ENCODE assay signal across 27 cellular contexts in genomic region chr10:59134785-59135184, GRCh38. TPM values are rescaled to one million over a fixed set of nuclear protein-coding genes. Genes with fewer than 3 reads are reported as not detected.
"Had no signal": no experiment of that assay in that cellular context is flagged by ENCODE, and none has a peak within 500 bp of the region (broad histone marks: within the 10 kb centered on the region; RNA-seq: fewer than 3 reads in every experiment).

No MANE protein-coding gene starts in this region.

- H3K27me3 Mint-ChIP-seq: stimulated activated naive CD8-positive, alpha-beta T cell treated with anti-CD3 and anti-CD28 coated beads, Interleukin-15, amount 100 ng/mL, for 72 hours; type B pancreatic cell had no signal

- H3K4me3 ChIP-seq: left lung, lower lobe of right lung, neural progenitor cell, sigmoid colon, spleen, tibial nerve, uterus had no signal

- H3K9me3 ChIP-seq: left lung, lower lobe of right lung, neutrophil, sigmoid colon, tibial nerve, uterus had no signal

- ATAC-seq: left colon; left lung; lower lobe of right lung; naive thymus-derived CD8-positive, alpha-beta T cell; right cardiac atrium; stimulated activated effector memory CD8-positive, alpha-beta T cell treated with anti-CD3 and anti-CD28 coated beads, Interleukin-12 subunit alpha, Interleukin-12 subunit beta, amount 100 ng/mL, for 72 hours; stimulated activated naive CD8-positive, alpha-beta T cell treated with anti-CD3 and anti-CD28 coated beads, Interleukin-15, amount 100 ng/mL, for 72 hours had no signal

- H3K36me3 Mint-ChIP-seq: neural progenitor cell; stimulated activated effector memory CD8-positive, alpha-beta T cell treated with anti-CD3 and anti-CD28 coated beads, Interleukin-12 subunit alpha, Interleukin-12 subunit beta, amount 100 ng/mL, for 72 hours; type B pancreatic cell had no signal

- H3K4me1 Mint-ChIP-seq: naive thymus-derived CD8-positive, alpha-beta T cell; neural progenitor cell; stimulated activated effector memory CD8-positive, alpha-beta T cell treated with anti-CD3 and anti-CD28 coated beads, Interleukin-12 subunit alpha, Interleukin-12 subunit beta, amount 100 ng/mL, for 72 hours; stimulated activated naive CD8-positive, alpha-beta T cell treated with anti-CD3 and anti-CD28 coated beads, Interleukin-15, amount 100 ng/mL, for 72 hours had no signal

- DNase-seq: kidney; left colon; left lung; lower lobe of right lung; mammary epithelial cell; mesenchymal stem cell; naive thymus-derived CD8-positive, alpha-beta T cell; occipital lobe; retina; right cardiac atrium; sigmoid colon; spleen; stimulated activated CD4-positive, alpha-beta T cell treated with anti-CD3 and anti-CD28 coated beads, Interleukin-4, amount 100 ng/mL, for 24 hours; stimulated activated naive CD4-positive, alpha-beta T cell treated with Interleukin-2 at 50 U/mL for 16 hours; stimulated activated naive CD8-positive, alpha-beta T cell treated with anti-CD3 and anti-CD28 coated beads, Interleukin-15, amount 100 ng/mL, for 72 hours; substantia nigra; uterus had no signal

- H3K27ac ChIP-seq: left lung, lower lobe of right lung, neural progenitor cell, neutrophil, sigmoid colon, spleen, tibial nerve, uterus had no signal

- H3K9me3 Mint-ChIP-seq: nephron; neural progenitor cell; stimulated activated naive CD8-positive, alpha-beta T cell treated with anti-CD3 and anti-CD28 coated beads, Interleukin-15, amount 100 ng/mL, for 72 hours; type B pancreatic cell had no signal

- H3K27me3 ChIP-seq: left lung, neural progenitor cell, neutrophil, sigmoid colon, spleen, tibial nerve, uterus had no signal

- H3K36me3 ChIP-seq: left lung, lower lobe of right lung, neural progenitor cell, neutrophil, sigmoid colon, spleen, tibial nerve, uterus had no signal

- FAIRE-seq: kidney, small intestine had no signal

- H3K27ac Mint-ChIP-seq: naive thymus-derived CD8-positive, alpha-beta T cell; neural progenitor cell; progenitor cell of endocrine pancreas; stimulated activated effector memory CD8-positive, alpha-beta T cell treated with anti-CD3 and anti-CD28 coated beads, Interleukin-12 subunit alpha, Interleukin-12 subunit beta, amount 100 ng/mL, for 72 hours; stimulated activated naive CD8-positive, alpha-beta T cell treated with anti-CD3 and anti-CD28 coated beads, Interleukin-15, amount 100 ng/mL, for 72 hours; type B pancreatic cell had no signal

- H3K4me1 ChIP-seq: left lung, lower lobe of right lung, neural progenitor cell, sigmoid colon, spleen, uterus had no signal

- H3K4me3 Mint-ChIP-seq: naive thymus-derived CD8-positive, alpha-beta T cell; nephron; neural progenitor cell; stimulated activated effector memory CD8-positive, alpha-beta T cell treated with anti-CD3 and anti-CD28 coated beads, Interleukin-12 subunit alpha, Interleukin-12 subunit beta, amount 100 ng/mL, for 72 hours; stimulated activated naive CD8-positive, alpha-beta T cell treated with anti-CD3 and anti-CD28 coated beads, Interleukin-15, amount 100 ng/mL, for 72 hours; type B pancreatic cell had no signal

- H3K4me2 ChIP-seq: neural progenitor cell had no signal

RNA-seq across cellular contexts. Expression of gene PHYHIPL, which starts 41.7 kb away (rescaled TPM):
- total RNA-seq: left lung; lower lobe of right lung; naive thymus-derived CD8-positive, alpha-beta T cell; osteocyte; pulmonary artery endothelial cell; spleen had no signal
- polyA plus RNA-seq: naive thymus-derived CD8-positive, alpha-beta T cell had no signal
